Comparison of ENCODE assay signal across 23 cellular contexts in genomic region chr17:35130392-35130791, GRCh38. TPM values are rescaled to one million over a fixed set of nuclear protein-coding genes. Genes with fewer than 3 reads are reported as not detected.
A peak's percentile ranks its signal among the peaks of the same experiment; 100 is the strongest.
DNase-seq lines count a peak whose midpoint lies in the region; ATAC-seq and TF ChIP-seq lines count a peak whose summit lies in the region.
"Had no signal": no experiment of that assay in that cellular context is flagged by ENCODE, and none has a peak within 500 bp of the region (broad histone marks: within the 10 kb centered on the region; RNA-seq: fewer than 3 reads in every experiment).

No MANE protein-coding gene starts in this region.

- H3K23ac ChIP-seq in IMR-90 (ENCODE audit: low read depth, low read length) = no peak overlapping the region

- H3K36me3 ChIP-seq in left ventricle myocardium inferior = peaks cover 42% of the 10 kb centered on the region
- H3K36me3 ChIP-seq in IMR-90 (ENCODE audit: control insufficient read depth, insufficient read depth, low read length) = peaks cover 43% of the 10 kb centered on the region

- TF ChIP-seq CTCF in left ventricle myocardium inferior (IDR thresholded peaks at IDR 0.05; ENCODE audit: borderline replicate concordance) = no peak
- no peak for TF ChIP-seq CTCF in IMR-90 (conservative IDR thresholded peaks at IDR 0.05; ENCODE audit: low read depth, low read length)

- intact Hi-C loops in Right ventricle myocardium superior (cut with DNase I) (no loop called here), left ventricle myocardium inferior (cut with micrococcal nuclease) (no loop called here), IMR-90 (cut with micrococcal nuclease) (no loop called here), posterior vena cava (cut with DNase I) (no loop called here)

- no peaks in the 10 kb centered on the region for H3K27me3 ChIP-seq in left ventricle myocardium inferior (ENCODE audit: low read depth)
- H3K27me3 ChIP-seq in IMR-90 (ENCODE audit: control insufficient read depth, insufficient read depth, low read length) = no peaks in the 10 kb centered on the region
- H3K27me3 ChIP-seq: BE2C had no signal

- H3K4me3 ChIP-seq in left ventricle myocardium inferior = no peak overlapping the region
- H3K4me3 ChIP-seq in IMR-90 (ENCODE audit: insufficient read depth, low read depth, low read length) = no peak overlapping the region
- H3K4me3 ChIP-seq: SK-N-MC had no signal

- no peak overlapping the region for H3K27ac ChIP-seq in left ventricle myocardium inferior (replicated peaks)
- peak overlapping the region; percentile 63; the same call in 1 of the 2 replicates for H3K27ac ChIP-seq in IMR-90 (ENCODE audit: insufficient read depth, low read length)
- H3K27ac ChIP-seq: KMS-11, SK-N-MC had no signal

- H3K9ac ChIP-seq in IMR-90 (ENCODE audit: low read depth, low read length) = no peak overlapping the region
- H3K9ac ChIP-seq: KMS-11 had no signal

- no peak overlapping the region for H3K14ac ChIP-seq in IMR-90 (replicated peaks; ENCODE audit: low read depth, low read length)

- WGBS in IMR-90 (ENCODE audit: extremely low coverage in 2 of 2, insufficient read length in 1 of 2), 2 experiments = 100% methylated on average over 1 of the region's 3 CpGs; no CpG with 5 or more reads in 1 of the 2 experiments

- CTCF ChIA-PET in IMR-90 (lab: Yijun Ruan, JAX) = no interaction called here

- peaks cover 12% of the 10 kb centered on the region for H3K4me1 ChIP-seq in left ventricle myocardium inferior
- H3K4me1 ChIP-seq in IMR-90 (ENCODE audit: control insufficient read depth, insufficient read depth, low read length) = peaks cover 36% of the 10 kb centered on the region
- H3K4me1 ChIP-seq: BE2C, Caco-2 had no signal

- no peak overlapping the region for H3K4me2 ChIP-seq in IMR-90 (ENCODE audit: low read depth, low read length)
- H3K4me2 ChIP-seq: KMS-11 had no signal

- peaks cover 18% of the 10 kb centered on the region for H3K36me3 Mint-ChIP-seq in central memory CD8-positive, alpha-beta T cell (ENCODE audit: insufficient read depth)

- no peaks in the 10 kb centered on the region for H3K27me3 Mint-ChIP-seq in central memory CD8-positive, alpha-beta T cell
- H3K27me3 Mint-ChIP-seq: CD4-positive, alpha-beta T cell had no signal

- no peak overlapping the region for H2BK15ac ChIP-seq in IMR-90 (ENCODE audit: low read depth, low read length)

- H2BK20ac ChIP-seq in IMR-90 (ENCODE audit: low read depth, low read length) = no peak overlapping the region

- ATAC-seq in Right ventricle myocardium superior (ENCODE audit: poor library complexity) (no peak), IMR-90 (ENCODE audit: low read depth) (no peak)
- ATAC-seq in central memory CD8-positive, alpha-beta T cell (replicated peaks; ENCODE audit: extremely low read depth, poor library complexity, severe bottlenecking) = no peak

- no peaks in the 10 kb centered on the region; the same call in 1 of the 2 replicates for H4K20me1 ChIP-seq in IMR-90 (ENCODE audit: insufficient read depth, low read length)

- no peak overlapping the region for H4K8ac ChIP-seq in IMR-90 (ENCODE audit: low read depth in 2 of 2, low read length in 2 of 2)

- in situ Hi-C loops in IMR-90 (cut with MboI; ENCODE audit: low sequenced_read_pairs) = no loop called here

- no peak overlapping the region; the same call in 1 of the 2 replicates for H3K18ac ChIP-seq in IMR-90 (ENCODE audit: low read depth, low read length)

- no peak overlapping the region; the same call in 1 of the 2 replicates for H4K5ac ChIP-seq in IMR-90 (ENCODE audit: low read depth, low read length)

- dilution Hi-C loops in IMR-90 (cut with HindIII; ENCODE audit: low sequenced_read_pairs, unreplicated experiment) = no loop called here

- H3K56ac ChIP-seq in IMR-90 (ENCODE audit: extremely low read depth, insufficient read depth, low read length) = no peak overlapping the region

- POLR2A ChIA-PET in IMR-90 (lab: Charles Lee; ENCODE audit: unreplicated experiment) = no interaction called here

- H3K27ac Mint-ChIP-seq in central memory CD8-positive, alpha-beta T cell (ENCODE audit: low read depth) = peak overlapping the region; percentile 19
- H3K27ac Mint-ChIP-seq: CD4-positive, alpha-beta T cell had no signal

- H2AK5ac ChIP-seq in IMR-90 (ENCODE audit: low read depth, low read length) = no peak overlapping the region

- H2AK9ac ChIP-seq in IMR-90 (replicated peaks; ENCODE audit: low read depth, low read length, poor library complexity) = no peak overlapping the region

- H3K9me3 ChIP-seq in left ventricle myocardium inferior (replicated peaks) (no peaks in the 10 kb centered on the region), IMR-90 (ENCODE audit: control insufficient read depth, insufficient read depth, low read length) (no peaks in the 10 kb centered on the region)
- H3K9me3 ChIP-seq: BE2C, Caco-2 had no signal

- no peak overlapping the region for H3K4me3 Mint-ChIP-seq in central memory CD8-positive, alpha-beta T cell
- H3K4me3 Mint-ChIP-seq: CD4-positive, alpha-beta T cell had no signal

- H3K4ac ChIP-seq in IMR-90 (ENCODE audit: low read depth, low read length) = no peak overlapping the region

- H2AFZ ChIP-seq in IMR-90 (replicated peaks; ENCODE audit: low read length, poor library complexity) = no peak overlapping the region

- no peaks in the 10 kb centered on the region for H3K9me3 Mint-ChIP-seq in central memory CD8-positive, alpha-beta T cell
- H3K9me3 Mint-ChIP-seq: CD4-positive, alpha-beta T cell had no signal

- no peak overlapping the region for H4K91ac ChIP-seq in IMR-90 (ENCODE audit: insufficient read depth, low read depth, low read length)

- H2BK5ac ChIP-seq in IMR-90 (ENCODE audit: low read depth, low read length, poor library complexity, severe bottlenecking) = no peak overlapping the region

- no peak overlapping the region for H2BK120ac ChIP-seq in IMR-90 (ENCODE audit: low read depth, low read length)

- no peaks in the 10 kb centered on the region for H3K4me1 Mint-ChIP-seq in central memory CD8-positive, alpha-beta T cell

- H3K9me1 ChIP-seq in IMR-90 (ENCODE audit: insufficient read depth, low read length) = peaks cover 17% of the 10 kb centered on the region

- TF ChIP-seq POLR2A in IMR-90 (IDR thresholded peaks at IDR 0.05; ENCODE audit: low read depth, low read length) = no peak

- DNase-seq in Right ventricle myocardium superior (peak; percentile 33), left ventricle myocardium inferior (no peak), IMR-90 (no peak), posterior vena cava (ENCODE audit: low spot score) (peak; percentile 62), NCI-H1930 (lab: John Stamatoyannopoulos, UW) (no peak), cerebellum (ENCODE audit: low spot score) (no peak)
- DNase-seq in central memory CD8-positive, alpha-beta T cell (ENCODE audit: low spot score in 2 of 2) = no peak
- DNase-seq in activated naive CD4-positive, alpha-beta T cell treated with Interleukin-2 at 50 U/mL for 16 hours = no peak
- DNase-seq: BE2C; Caco-2; CD4-positive, alpha-beta T cell; GF-D8; MV-4-11; NCI-H1436; NCI-H2029 treated with DMSO at 0.1 percent for 48 hours; NCI-H2171 treated with DMSO at 0.1 percent for 48 hours; NCI-H446 treated with DMSO at 0.1 percent for 48 hours; NK-92 treated with Interleukin-12 subunit alpha and Interleukin-12 subunit beta, amount 100 ng/mL, for 24 hours; SHP77 had no signal

- H3K79me1 ChIP-seq in IMR-90 (ENCODE audit: low read depth in 1 of 2, low read length in 2 of 2) = no peaks in the 10 kb centered on the region

- no peak for TF ChIP-seq RAD21 in IMR-90 (IDR thresholded peaks at IDR 0.05; ENCODE audit: low read length)

- no TSS peak for BruUV-seq in IMR-90 (replicated peaks; lab: Mats Ljungman, UMichigan)

TF ChIP-seq in IMR-90, 13 proteins besides CTCF, POLR2A, EP300 and RAD21 (continues in another document):
- no peak for TF ChIP-seq CEBPB (IDR thresholded peaks at IDR 0.05; ENCODE audit: low read depth, low read length)
- no peak for TF ChIP-seq MAFK (IDR thresholded peaks at IDR 0.05; ENCODE audit: low read depth, low read length)
- TF ChIP-seq BHLHE40 (IDR thresholded peaks at IDR 0.05; ENCODE audit: low read depth, low read length) = no peak
- TF ChIP-seq CHD1 (IDR thresholded peaks at IDR 0.05; ENCODE audit: low read depth, low read length) = no peak
- TF ChIP-seq RCOR1 (IDR thresholded peaks at IDR 0.05; ENCODE audit: insufficient replicate concordance, low read length) = no peak
- TF ChIP-seq MAZ (IDR thresholded peaks at IDR 0.05; ENCODE audit: borderline replicate concordance, low read depth, low read length) = no peak

RNA-seq across cellular contexts. Expression of gene FNDC8, which starts 9.0 kb away (rescaled TPM):
- total RNA-seq in Right ventricle myocardium superior (not detected), left ventricle myocardium inferior (not detected), IMR-90 (2012; rRNA removed) (not detected in 2 replicates), posterior vena cava (not detected), cerebellum (not detected)
- not detected in 2 replicates for polyA plus RNA-seq in IMR-90 (2012; rRNA removed)
- not detected in 2 replicates for polyA plus RNA-seq in IMR-90 (2012; cell fraction: cytosol; rRNA removed)
- polyA plus RNA-seq in IMR-90 (2012; cell fraction: nucleus; rRNA removed; ENCODE audit: low replicate concordance) = not detected in 2 replicates
- total RNA-seq: A172; Caco-2; CD4-positive, alpha-beta T cell had no signal

RNA-seq across cellular contexts. Expression of gene RAD51D, which starts 10.7 kb away (rescaled TPM):
- total RNA-seq in Right ventricle myocardium superior (4.4 TPM), left ventricle myocardium inferior (4.6 TPM), IMR-90 (2012; rRNA removed) (9.7 and 12.7 TPM in 2 replicates), posterior vena cava (10 to 100 TPM; 10.5 to 10.8 TPM), cerebellum (5.0 TPM)
- 8.8 and 10.8 TPM in 2 replicates for polyA plus RNA-seq in IMR-90 (2012; rRNA removed)
- 8.1 and 11.1 TPM in 2 replicates for polyA plus RNA-seq in IMR-90 (2012; cell fraction: cytosol; rRNA removed)
- polyA plus RNA-seq in IMR-90 (2012; cell fraction: nucleus; rRNA removed; ENCODE audit: low replicate concordance) = 15.5 and 17.2 TPM in 2 replicates

RNA-seq across cellular contexts. Expression of gene NLE1, which starts 11.7 kb away (rescaled TPM):
- total RNA-seq in Right ventricle myocardium superior (3.5 TPM), left ventricle myocardium inferior (4.2 TPM), IMR-90 (2012; rRNA removed) (23.7 and 24.4 TPM in 2 replicates), posterior vena cava (1 to 10 TPM; 8.4 to 9.1 TPM), cerebellum (14.2 TPM)
- 18.0 and 18.6 TPM in 2 replicates for polyA plus RNA-seq in IMR-90 (2012; rRNA removed)
- polyA plus RNA-seq in IMR-90 (2012; cell fraction: cytosol; rRNA removed) = 17.3 and 19.2 TPM in 2 replicates
- polyA plus RNA-seq in IMR-90 (2012; cell fraction: nucleus; rRNA removed; ENCODE audit: low replicate concordance) = 19.9 and 38.3 TPM in 2 replicates

RNA-seq across cellular contexts. Expression of gene UNC45B, which starts 17.2 kb away (rescaled TPM):
- total RNA-seq in Right ventricle myocardium superior (223 TPM), left ventricle myocardium inferior (205 TPM), IMR-90 (2012; rRNA removed) (not detected in 2 replicates), posterior vena cava (not detected), cerebellum (not detected)
- not detected in 2 replicates for polyA plus RNA-seq in IMR-90 (2012; rRNA removed)
- polyA plus RNA-seq in IMR-90 (2012; cell fraction: cytosol; rRNA removed) = not detected in 2 replicates
- not detected in 2 replicates for polyA plus RNA-seq in IMR-90 (2012; cell fraction: nucleus; rRNA removed; ENCODE audit: low replicate concordance)
- total RNA-seq: A172, Caco-2, H4 had no signal

Comparison
In these comparisons a context has a peak if more than half of its experiments do, and no peak if none do; other contexts are left out.
1. DNase-seq: peak in Right ventricle myocardium superior (single experiment) and posterior vena cava (single experiment); none in left ventricle myocardium inferior (single experiment), IMR-90 (single experiment), central memory CD8-positive, alpha-beta T cell (0 of 2), NCI-H1930 (0 of 2), cerebellum (single experiment) and activated naive CD4-positive, alpha-beta T cell treated with Interleukin-2 at 50 U/mL for 16 hours (single experiment).